10 cellular contexts compared by ENCODE assay signal in the genomic region with DNA sequence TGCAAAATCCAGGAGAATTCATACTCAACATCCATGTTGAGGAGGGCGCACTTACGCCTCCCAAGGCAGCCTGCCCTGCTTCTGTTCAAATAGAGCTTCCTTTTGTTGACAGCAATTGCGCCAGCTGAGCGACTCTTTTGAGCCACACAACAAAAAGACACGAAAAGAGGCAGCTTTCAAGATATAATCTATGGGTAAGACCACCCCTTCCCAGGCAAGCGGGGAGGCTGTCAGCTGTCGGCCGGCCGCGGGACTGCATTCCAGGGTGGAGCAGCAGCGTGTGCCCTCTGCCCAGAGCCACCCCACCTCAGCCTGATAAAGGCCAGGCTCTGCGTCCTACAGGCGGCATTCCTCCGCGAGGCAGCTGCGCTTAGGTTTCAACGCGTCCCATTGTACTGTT. TPM values are rescaled to one million over a fixed set of nuclear protein-coding genes. Genes with fewer than 3 reads are reported as not detected.
A peak's percentile ranks its signal among the peaks of the same experiment; 100 is the strongest.
DNase-seq lines count a peak whose midpoint lies in the region; ATAC-seq and TF ChIP-seq lines count a peak whose summit lies in the region.
"Had no signal": no experiment of that assay in that cellular context is flagged by ENCODE, and none has a peak within 500 bp of the region (broad histone marks: within the 10 kb centered on the region; RNA-seq: fewer than 3 reads in every experiment).

No MANE protein-coding gene starts in this region.

- H3K27ac ChIP-seq in neural cell (ENCODE audit: low read length): peak overlapping the region; percentile 7

- H3K4me2 ChIP-seq in neural cell (ENCODE audit: low read length): peak overlapping the region; percentile 4

- H3F3A ChIP-seq in neural cell (ENCODE audit: insufficient read depth, low read length, poor library complexity, severe bottlenecking): peaks cover 4% of the 10 kb centered on the region

- no peaks in the 10 kb centered on the region for H3K27me3 Mint-ChIP-seq in glutamatergic neuron (ENCODE audit: unreplicated experiment)
- peaks cover 60 to 86% (median 72%) of the 10 kb centered on the region in 5 donors for H3K27me3 Mint-ChIP-seq in naive thymus-derived CD8-positive, alpha-beta T cell

- no peaks in the 10 kb centered on the region for H4K20me1 ChIP-seq in neural cell (ENCODE audit: insufficient read depth)

- H3K27me3 ChIP-seq in neural cell (ENCODE audit: insufficient read depth, low read depth, low read length): no peaks in the 10 kb centered on the region

- peak; percentile 16 for TF ChIP-seq RAD21 in neural cell (conservative IDR thresholded peaks at IDR 0.05)

- no peak overlapping the region for H3K27ac Mint-ChIP-seq in glutamatergic neuron (ENCODE audit: unreplicated experiment)
- no peak overlapping the region for H3K27ac Mint-ChIP-seq in naive thymus-derived CD8-positive, alpha-beta T cell
- H3K27ac Mint-ChIP-seq: CD4-positive, alpha-beta memory T cell had no signal

- TF ChIP-seq EP300 in neural cell (conservative IDR thresholded peaks at IDR 0.05; ENCODE audit: poor library complexity, severe bottlenecking): peak; percentile 11

- DNase-seq in NCI-H510A treated with DMSO at 0.1 percent for 48 hours (lab: John Stamatoyannopoulos, UW) (peak; percentile 79), glutamatergic neuron (peak; percentile 44)
- no peak for DNase-seq in naive thymus-derived CD8-positive, alpha-beta T cell
- DNase-seq: CD4-positive, alpha-beta memory T cell; NK-92 treated with Interleukin-12 subunit alpha and Interleukin-12 subunit beta, amount 100 ng/mL, for 24 hours had no signal

- no peak overlapping the region for H3K4me3 Mint-ChIP-seq in glutamatergic neuron (ENCODE audit: unreplicated experiment)
- no peak overlapping the region for H3K4me3 Mint-ChIP-seq in naive thymus-derived CD8-positive, alpha-beta T cell
- H3K4me3 Mint-ChIP-seq: CD4-positive, alpha-beta memory T cell had no signal

- no peaks in the 10 kb centered on the region for H3K9me2 ChIP-seq in neural cell (ENCODE audit: insufficient read depth, low read length)

- peaks cover 11% of the 10 kb centered on the region for H3K36me3 Mint-ChIP-seq in glutamatergic neuron (ENCODE audit: unreplicated experiment)
- peaks cover 2 to 17% (median 3%) of the 10 kb centered on the region in 3 donors for H3K36me3 Mint-ChIP-seq in naive thymus-derived CD8-positive, alpha-beta T cell
- H3K36me3 Mint-ChIP-seq: CD4-positive, alpha-beta memory T cell had no signal

- ATAC-seq in naive thymus-derived CD8-positive, alpha-beta T cell: no peak
- ATAC-seq in HG03342 (IDR thresholded peaks at IDR 0.05; ENCODE audit: unreplicated experiment) (no peak), GM18907 (IDR thresholded peaks at IDR 0.05; ENCODE audit: unreplicated experiment) (no peak), GM19023 (IDR thresholded peaks at IDR 0.05; ENCODE audit: unreplicated experiment) (no peak)

- H3K4me1 Mint-ChIP-seq in glutamatergic neuron (ENCODE audit: low read depth, unreplicated experiment): no peaks in the 10 kb centered on the region
- H3K4me1 Mint-ChIP-seq in naive thymus-derived CD8-positive, alpha-beta T cell: peaks cover 4 to 11% (median 8%) of the 10 kb centered on the region in 4 donors

- POLR2A ChIA-PET in naive thymus-derived CD8-positive, alpha-beta T cell (lab: Charles Lee): no interaction called here

- H3K36me3 ChIP-seq in ES-I3 (ENCODE audit: insufficient read depth, low read length) (no peaks in the 10 kb centered on the region), neural cell (ENCODE audit: insufficient read depth, low read length) (no peaks in the 10 kb centered on the region)

- peak overlapping the region; percentile 23 for H2AFZ ChIP-seq in neural cell (ENCODE audit: low read depth, low read length)

- peaks cover 27% of the 10 kb centered on the region for H3K4me1 ChIP-seq in ES-I3 (ENCODE audit: insufficient read depth, low read length)

- peaks cover 8% of the 10 kb centered on the region for H3K9me3 ChIP-seq in ES-I3 (ENCODE audit: control insufficient read depth, insufficient read depth, low read length)
- H3K9me3 ChIP-seq in neural cell (ENCODE audit: low read length): peaks cover 4% of the 10 kb centered on the region

- peaks cover 5% of the 10 kb centered on the region for H3K9me3 Mint-ChIP-seq in glutamatergic neuron (ENCODE audit: unreplicated experiment)
- H3K9me3 Mint-ChIP-seq in naive thymus-derived CD8-positive, alpha-beta T cell: peaks cover 3 to 29% (median 19%) of the 10 kb centered on the region in 9 donors

- no peaks in the 10 kb centered on the region for H3K79me2 ChIP-seq in neural cell (replicated peaks; ENCODE audit: insufficient read depth, low read length)

- peak overlapping the region; percentile 47 for H3K4me3 ChIP-seq in neural cell (ENCODE audit: low read length)

- peak overlapping the region; percentile 32; the same call in 1 of the 2 replicates for H3K9ac ChIP-seq in ES-I3 (ENCODE audit: low read depth, low read length)
- H3K9ac ChIP-seq in neural cell (ENCODE audit: low read length): peak overlapping the region; percentile 24

- TF ChIP-seq CTCF in glutamatergic neuron (IDR thresholded peaks at IDR 0.05; ENCODE audit: partially characterized antibody, unreplicated experiment) (no peak), neural cell (IDR thresholded peaks at IDR 0.05; ENCODE audit: poor library complexity, severe bottlenecking) (peak; percentile 39)

TF ChIP-seq in neural cell, 6 proteins besides CTCF, POLR2A, EP300 and RAD21:
- TF ChIP-seq MXI1 (conservative IDR thresholded peaks at IDR 0.05; ENCODE audit: poor library complexity, severe bottlenecking) (no peak), EZH2 (IDR thresholded peaks at IDR 0.05; ENCODE audit: borderline replicate concordance, insufficient read depth, low read length, poor library complexity, severe bottlenecking) (no peak), POLR2AphosphoS5 (IDR thresholded peaks at IDR 0.05) (no peak), TAF1 (IDR thresholded peaks at IDR 0.05; ENCODE audit: low read depth) (no peak), SMC3 (conservative IDR thresholded peaks at IDR 0.05; ENCODE audit: poor library complexity) (no peak)
- TF ChIP-seq, protein P1, sequence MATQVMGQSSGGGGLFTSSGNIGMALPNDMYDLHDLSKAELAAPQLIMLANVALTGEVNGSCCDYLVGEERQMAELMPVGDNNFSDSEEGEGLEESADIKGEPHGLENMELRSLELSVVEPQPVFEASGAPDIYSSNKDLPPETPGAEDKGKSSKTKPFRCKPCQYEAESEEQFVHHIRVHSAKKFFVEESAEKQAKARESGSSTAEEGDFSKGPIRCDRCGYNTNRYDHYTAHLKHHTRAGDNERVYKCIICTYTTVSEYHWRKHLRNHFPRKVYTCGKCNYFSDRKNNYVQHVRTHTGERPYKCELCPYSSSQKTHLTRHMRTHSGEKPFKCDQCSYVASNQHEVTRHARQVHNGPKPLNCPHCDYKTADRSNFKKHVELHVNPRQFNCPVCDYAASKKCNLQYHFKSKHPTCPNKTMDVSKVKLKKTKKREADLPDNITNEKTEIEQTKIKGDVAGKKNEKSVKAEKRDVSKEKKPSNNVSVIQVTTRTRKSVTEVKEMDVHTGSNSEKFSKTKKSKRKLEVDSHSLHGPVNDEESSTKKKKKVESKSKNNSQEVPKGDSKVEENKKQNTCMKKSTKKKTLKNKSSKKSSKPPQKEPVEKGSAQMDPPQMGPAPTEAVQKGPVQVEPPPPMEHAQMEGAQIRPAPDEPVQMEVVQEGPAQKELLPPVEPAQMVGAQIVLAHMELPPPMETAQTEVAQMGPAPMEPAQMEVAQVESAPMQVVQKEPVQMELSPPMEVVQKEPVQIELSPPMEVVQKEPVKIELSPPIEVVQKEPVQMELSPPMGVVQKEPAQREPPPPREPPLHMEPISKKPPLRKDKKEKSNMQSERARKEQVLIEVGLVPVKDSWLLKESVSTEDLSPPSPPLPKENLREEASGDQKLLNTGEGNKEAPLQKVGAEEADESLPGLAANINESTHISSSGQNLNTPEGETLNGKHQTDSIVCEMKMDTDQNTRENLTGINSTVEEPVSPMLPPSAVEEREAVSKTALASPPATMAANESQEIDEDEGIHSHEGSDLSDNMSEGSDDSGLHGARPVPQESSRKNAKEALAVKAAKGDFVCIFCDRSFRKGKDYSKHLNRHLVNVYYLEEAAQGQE (IDR thresholded peaks at IDR 0.05; ENCODE audit: borderline replicate concordance): no peak
TF ChIP-seq in neural cell: peak in this region for 0.

RNA-seq across cellular contexts. Expression of a gene that starts 15.8 kb away (rescaled TPM):
- total RNA-seq in glutamatergic neuron (ENCODE audit: unreplicated experiment): not detected
- polyA plus RNA-seq in neural cell: not detected in 2 replicates
- not detected in 2 replicates for polyA minus RNA-seq in neural cell
- not detected for total RNA-seq in naive thymus-derived CD8-positive, alpha-beta T cell
- not detected for polyA plus RNA-seq in naive thymus-derived CD8-positive, alpha-beta T cell
- total RNA-seq: CD4-positive, alpha-beta memory T cell had no signal
- polyA plus RNA-seq: CD4-positive, alpha-beta memory T cell had no signal

Comparison
In these comparisons a context has a peak if more than half of its experiments do, and no peak if none do; other contexts are left out.
1. DNase-seq: peak in NCI-H510A treated with DMSO at 0.1 percent for 48 hours (single experiment) and glutamatergic neuron (single experiment); none in naive thymus-derived CD8-positive, alpha-beta T cell (0 of 10).